1 cellular context compared by ENCODE assay signal in genomic region chr2:207828361-207829057, GRCh38.
TF ChIP-seq lines count a peak whose summit lies in the region.

No MANE protein-coding gene starts in this region.

TF ChIP-seq in IMR-90, 13 proteins besides CTCF, POLR2A, EP300 and RAD21 (continued from another document):
- TF ChIP-seq, protein P1, sequence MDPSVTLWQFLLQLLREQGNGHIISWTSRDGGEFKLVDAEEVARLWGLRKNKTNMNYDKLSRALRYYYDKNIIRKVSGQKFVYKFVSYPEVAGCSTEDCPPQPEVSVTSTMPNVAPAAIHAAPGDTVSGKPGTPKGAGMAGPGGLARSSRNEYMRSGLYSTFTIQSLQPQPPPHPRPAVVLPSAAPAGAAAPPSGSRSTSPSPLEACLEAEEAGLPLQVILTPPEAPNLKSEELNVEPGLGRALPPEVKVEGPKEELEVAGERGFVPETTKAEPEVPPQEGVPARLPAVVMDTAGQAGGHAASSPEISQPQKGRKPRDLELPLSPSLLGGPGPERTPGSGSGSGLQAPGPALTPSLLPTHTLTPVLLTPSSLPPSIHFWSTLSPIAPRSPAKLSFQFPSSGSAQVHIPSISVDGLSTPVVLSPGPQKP (IDR thresholded peaks at IDR 0.05; ENCODE audit: borderline replicate concordance, low read depth, low read length), result no peak
- no peak for TF ChIP-seq SMC3 (IDR thresholded peaks at IDR 0.05; ENCODE audit: low read depth, low read length)
- TF ChIP-seq, protein P2, sequence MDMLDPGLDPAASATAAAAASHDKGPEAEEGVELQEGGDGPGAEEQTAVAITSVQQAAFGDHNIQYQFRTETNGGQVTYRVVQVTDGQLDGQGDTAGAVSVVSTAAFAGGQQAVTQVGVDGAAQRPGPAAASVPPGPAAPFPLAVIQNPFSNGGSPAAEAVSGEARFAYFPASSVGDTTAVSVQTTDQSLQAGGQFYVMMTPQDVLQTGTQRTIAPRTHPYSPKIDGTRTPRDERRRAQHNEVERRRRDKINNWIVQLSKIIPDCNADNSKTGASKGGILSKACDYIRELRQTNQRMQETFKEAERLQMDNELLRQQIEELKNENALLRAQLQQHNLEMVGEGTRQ (IDR thresholded peaks at IDR 0.05; ENCODE audit: low read depth, low read length), result no peak
- no peak for TF ChIP-seq BHLHE40 (IDR thresholded peaks at IDR 0.05; ENCODE audit: low read depth, low read length)
- no peak for TF ChIP-seq MAZ (IDR thresholded peaks at IDR 0.05; ENCODE audit: borderline replicate concordance, low read depth, low read length)
- TF ChIP-seq CEBPB (IDR thresholded peaks at IDR 0.05; ENCODE audit: low read depth, low read length), result no peak
TF ChIP-seq in IMR-90: peak in this region for 0.
